ENCODE assay signal across 1 cellular context in genomic region chr7:7565746-7566650, GRCh38.
TF ChIP-seq lines count a peak whose summit lies in the region.

No MANE protein-coding gene starts in this region.

TF ChIP-seq in IMR-90, 13 proteins besides CTCF, POLR2A, EP300 and RAD21 (continued from another document):
- no peak for TF ChIP-seq NFE2L2 (IDR thresholded peaks at IDR 0.05; ENCODE audit: low read depth, low read length)
- no peak for TF ChIP-seq RFX5 (IDR thresholded peaks at IDR 0.05; ENCODE audit: low read depth, low read length)
- no peak for TF ChIP-seq ELK1 (IDR thresholded peaks at IDR 0.05; ENCODE audit: borderline replicate concordance, low read depth, low read length)
- no peak for TF ChIP-seq MAFK (IDR thresholded peaks at IDR 0.05; ENCODE audit: low read depth, low read length)
- TF ChIP-seq SMC3 (IDR thresholded peaks at IDR 0.05; ENCODE audit: low read depth, low read length): no peak
- no peak for TF ChIP-seq RCOR1 (IDR thresholded peaks at IDR 0.05; ENCODE audit: insufficient replicate concordance, low read length)
TF ChIP-seq in IMR-90: peak in this region for 0.
